In the genomic region with DNA sequence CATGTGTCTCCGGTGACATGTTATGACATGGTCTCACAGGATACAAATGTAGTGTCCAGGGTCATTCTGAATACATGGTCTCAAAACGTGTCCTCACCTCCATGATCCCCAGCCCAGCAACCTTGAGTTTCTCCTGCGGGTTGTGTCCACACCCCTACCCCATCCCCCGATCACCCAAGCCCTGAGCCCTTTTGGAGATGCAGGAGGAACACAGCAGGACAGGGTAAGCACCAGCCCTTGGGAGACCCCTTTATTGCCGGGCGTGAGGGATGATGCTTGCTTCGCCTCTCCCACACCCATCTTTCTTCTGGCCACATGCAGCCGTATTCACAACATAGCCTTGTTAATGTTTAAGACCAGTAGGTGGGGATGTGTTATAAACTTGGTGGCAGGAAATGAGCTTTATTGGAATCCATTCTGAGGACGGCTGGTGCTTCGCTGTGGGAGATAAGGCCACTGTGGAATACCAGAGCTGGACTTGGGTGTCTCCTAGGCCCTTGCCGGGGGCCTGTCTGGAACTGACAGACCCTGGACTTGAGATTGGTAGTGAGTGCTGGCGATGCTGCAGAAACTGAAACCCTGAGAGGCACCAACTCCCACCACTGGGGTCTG, we compare ENCODE assay signal across 8 cellular contexts. TPM values are rescaled to one million over a fixed set of nuclear protein-coding genes. Genes with fewer than 3 reads are reported as not detected.
DNase-seq lines count a peak whose midpoint lies in the region; ATAC-seq and TF ChIP-seq lines count a peak whose summit lies in the region.

No MANE protein-coding gene starts in this region.

- H3K4me3 Mint-ChIP-seq in activated CD8-positive, alpha-beta memory T cell treated with anti-CD3 and anti-CD28 coated beads, Interleukin-2, amount 10 ng/mL, durations not matched to agents 7 days and 5 days, result no peak overlapping the region
- H3K4me3 Mint-ChIP-seq in stimulated activated memory B cell treated with anti-CD40 and anti-IgM and Interleukin-4, amounts not matched to agents 10 μg/mL and 1 μg/mL and 100 μg/mL, for 72 hours, result no peak overlapping the region

- no peaks in the 10 kb centered on the region for H3K36me3 Mint-ChIP-seq in activated CD8-positive, alpha-beta memory T cell treated with anti-CD3 and anti-CD28 coated beads, Interleukin-2, amount 10 ng/mL, durations not matched to agents 7 days and 5 days
- H3K36me3 Mint-ChIP-seq in stimulated activated memory B cell treated with anti-CD40 and anti-IgM and Interleukin-4, amounts not matched to agents 10 μg/mL and 1 μg/mL and 100 μg/mL, for 72 hours, result no peaks in the 10 kb centered on the region

- peak; percentile 20 for TF ChIP-seq CTCF in epithelial cell of esophagus (IDR thresholded peaks at IDR 0.05; ENCODE audit: insufficient read depth, low read depth, low read length, missing control alignments)
- TF ChIP-seq CTCF in omental fat pad (IDR thresholded peaks at IDR 0.05), result no peak

- no peaks in the 10 kb centered on the region for H3K9me3 Mint-ChIP-seq in activated CD8-positive, alpha-beta memory T cell treated with anti-CD3 and anti-CD28 coated beads, Interleukin-2, amount 10 ng/mL, durations not matched to agents 7 days and 5 days (ENCODE audit: low read depth)
- no peaks in the 10 kb centered on the region for H3K9me3 Mint-ChIP-seq in stimulated activated memory B cell treated with anti-CD40 and anti-IgM and Interleukin-4, amounts not matched to agents 10 μg/mL and 1 μg/mL and 100 μg/mL, for 72 hours

- H3K27me3 Mint-ChIP-seq in activated CD8-positive, alpha-beta memory T cell treated with anti-CD3 and anti-CD28 coated beads, Interleukin-2, amount 10 ng/mL, durations not matched to agents 7 days and 5 days, result peaks cover 71% of the 10 kb centered on the region
- H3K27me3 Mint-ChIP-seq in stimulated activated memory B cell treated with anti-CD40 and anti-IgM and Interleukin-4, amounts not matched to agents 10 μg/mL and 1 μg/mL and 100 μg/mL, for 72 hours, result peaks cover 79% of the 10 kb centered on the region

- no peak overlapping the region for H3K27ac Mint-ChIP-seq in activated CD8-positive, alpha-beta memory T cell treated with anti-CD3 and anti-CD28 coated beads, Interleukin-2, amount 10 ng/mL, durations not matched to agents 7 days and 5 days
- H3K27ac Mint-ChIP-seq in stimulated activated memory B cell treated with anti-CD40 and anti-IgM and Interleukin-4, amounts not matched to agents 10 μg/mL and 1 μg/mL and 100 μg/mL, for 72 hours, result no peak overlapping the region

- H3K4me1 Mint-ChIP-seq in activated CD8-positive, alpha-beta memory T cell treated with anti-CD3 and anti-CD28 coated beads, Interleukin-2, amount 10 ng/mL, durations not matched to agents 7 days and 5 days, result peaks cover 9% of the 10 kb centered on the region
- H3K4me1 Mint-ChIP-seq in stimulated activated memory B cell treated with anti-CD40 and anti-IgM and Interleukin-4, amounts not matched to agents 10 μg/mL and 1 μg/mL and 100 μg/mL, for 72 hours, result peaks cover 6% of the 10 kb centered on the region

- CTCF ChIA-PET in activated CD8-positive, alpha-beta memory T cell treated with anti-CD3 and anti-CD28 coated beads, Interleukin-2, amount 10 ng/mL, durations not matched to agents 7 days and 5 days (lab: Charles Lee), result interaction anchor here (0.8 to 1.1 kb wide), 4 partner anchors 53 to 535 kb away, joined by 3 to 6 read pairs (median 4); no protein-coding TSS in a partner anchor

- ATAC-seq in activated CD8-positive, alpha-beta memory T cell treated with anti-CD3 and anti-CD28 coated beads, Interleukin-2, amount 10 ng/mL, durations not matched to agents 7 days and 5 days, result peak; percentile 33
- ATAC-seq in stimulated activated memory B cell treated with anti-CD40 and anti-IgM and Interleukin-4, amounts not matched to agents 10 μg/mL and 1 μg/mL and 100 μg/mL, for 72 hours, result peak; percentile 13
- ATAC-seq in HG02763 (IDR thresholded peaks at IDR 0.05; ENCODE audit: unreplicated experiment) (no peak), omental fat pad (ENCODE audit: low FRiP score) (no peak), HG03439 (IDR thresholded peaks at IDR 0.05; ENCODE audit: unreplicated experiment) (no peak)

- DNase-seq in activated CD8-positive, alpha-beta memory T cell treated with anti-CD3 and anti-CD28 coated beads, Interleukin-2, amount 10 ng/mL, durations not matched to agents 7 days and 5 days, result no peak
- DNase-seq in activated CD8-positive, alpha-beta memory T cell treated with anti-CD3 and anti-CD28 coated beads, Interleukin-2, amount 50 U/mL, for 4 hours, result no peak
- peak; percentile 81 for DNase-seq in NCI-H69 (lab: John Stamatoyannopoulos, UW)
- peak; percentile 28 for DNase-seq in epithelial cell of esophagus (ENCODE audit: low read depth)
- no peak for DNase-seq in omental fat pad (ENCODE audit: low spot score)

- no peak overlapping the region for H3K4me3 ChIP-seq in epithelial cell of esophagus (ENCODE audit: low read length)

RNA-seq across cellular contexts. Expression of gene TMEM132E, which starts 5.5 kb away (rescaled TPM):
- not detected for total RNA-seq in activated CD8-positive, alpha-beta memory T cell treated with anti-CD3 and anti-CD28 coated beads, Interleukin-2, amount 10 ng/mL, durations not matched to agents 7 days and 5 days
- total RNA-seq in omental fat pad, result under 1 TPM in 2 of 4 donors, not detected in 2; 0.13 to 0.19 TPM

Comparison
In these comparisons a context has a peak if more than half of its experiments do, and no peak if none do; other contexts are left out.
1. ATAC-seq: peak in activated CD8-positive, alpha-beta memory T cell treated with anti-CD3 and anti-CD28 coated beads, Interleukin-2, amount 10 ng/mL, durations not matched to agents 7 days and 5 days (single experiment) and stimulated activated memory B cell treated with anti-CD40 and anti-IgM and Interleukin-4, amounts not matched to agents 10 μg/mL and 1 μg/mL and 100 μg/mL, for 72 hours (single experiment); none in HG02763 (single experiment), omental fat pad (single experiment) and HG03439 (single experiment).
2. DNase-seq: peak in NCI-H69 (single experiment) and epithelial cell of esophagus (single experiment); none in activated CD8-positive, alpha-beta memory T cell treated with anti-CD3 and anti-CD28 coated beads, Interleukin-2, amount 10 ng/mL, durations not matched to agents 7 days and 5 days (single experiment), activated CD8-positive, alpha-beta memory T cell treated with anti-CD3 and anti-CD28 coated beads, Interleukin-2, amount 50 U/mL, for 4 hours (single experiment) and omental fat pad (single experiment).